In genomic region chr17:81607431-81607830, GRCh38 we compare ENCODE assay signal across 30 cellular contexts. TPM values are rescaled to one million over a fixed set of nuclear protein-coding genes. Genes with fewer than 3 reads are reported as not detected.
DNase-seq lines count a peak whose midpoint lies in the region; ATAC-seq and TF ChIP-seq lines count a peak whose summit lies in the region.
"Had no signal": no experiment of that assay in that cellular context is flagged by ENCODE, and none has a peak within 500 bp of the region (broad histone marks: within the 10 kb centered on the region; RNA-seq: fewer than 3 reads in every experiment).

No MANE protein-coding gene starts in this region.

- no peak overlapping the region for H3K4me3 ChIP-seq in SK-N-SH (ENCODE audit: low read depth in 2 of 2, low read length in 1 of 2)
- no peak overlapping the region for H3K4me3 ChIP-seq in CD8-positive, alpha-beta memory T cell (ENCODE audit: low read length)
- H3K4me3 ChIP-seq in ovary = no peak overlapping the region
- H3K4me3 ChIP-seq: BLaER1, gastroesophageal sphincter, lower lobe of right lung, tibial nerve had no signal

- H3K27me3 ChIP-seq in SK-N-SH (ENCODE audit: insufficient read depth) (no peaks in the 10 kb centered on the region), ovary (no peaks in the 10 kb centered on the region)
- no peaks in the 10 kb centered on the region for H3K27me3 ChIP-seq in CD8-positive, alpha-beta memory T cell (ENCODE audit: insufficient read depth, low read length, poor library complexity, severe bottlenecking)
- H3K27me3 ChIP-seq: BLaER1, gastroesophageal sphincter, tibial nerve had no signal

- no peak for TF ChIP-seq POLR2A in ovary (IDR thresholded peaks at IDR 0.05)

- H3K27ac Mint-ChIP-seq in activated T-helper 2 cell treated with anti-CD3 and anti-CD28 coated beads, Interferon-gamma antibody, Interleukin-2, Interleukin-4, amounts not matched to agents 10 μg/mL and 5 μg/mL and 100 μg/mL, durations not matched to agents 14 hours and 24 hours and 36 hours = peak overlapping the region; percentile 25
- H3K27ac Mint-ChIP-seq in CD8-positive, alpha-beta memory T cell = peak overlapping the region in 1 of 8 donors; percentile 27
- H3K27ac Mint-ChIP-seq: activated naive CD4-positive, alpha-beta T cell treated with anti-CD3 and anti-CD28 coated beads for 36 hours had no signal

- peaks cover 90% of the 10 kb centered on the region for H3K79me2 ChIP-seq in SK-N-SH (ENCODE audit: insufficient read depth)

- no peaks in the 10 kb centered on the region for H3K9me3 Mint-ChIP-seq in activated T-helper 2 cell treated with anti-CD3 and anti-CD28 coated beads, Interferon-gamma antibody, Interleukin-2, Interleukin-4, amounts not matched to agents 10 μg/mL and 5 μg/mL and 100 μg/mL, durations not matched to agents 14 hours and 24 hours and 36 hours
- H3K9me3 Mint-ChIP-seq in CD8-positive, alpha-beta memory T cell = no peaks in the 10 kb centered on the region
- H3K9me3 Mint-ChIP-seq: activated naive CD4-positive, alpha-beta T cell treated with anti-CD3 and anti-CD28 coated beads for 36 hours; brain had no signal

- TF ChIP-seq CTCF in SK-N-SH (IDR thresholded peaks at IDR 0.05) (no peak), ovary (IDR thresholded peaks at IDR 0.05) (no peak)

- no peak overlapping the region for H2AFZ ChIP-seq in SK-N-SH (ENCODE audit: low read depth)

- no peaks in the 10 kb centered on the region for H3K27me3 Mint-ChIP-seq in activated T-helper 2 cell treated with anti-CD3 and anti-CD28 coated beads, Interferon-gamma antibody, Interleukin-2, Interleukin-4, amounts not matched to agents 10 μg/mL and 5 μg/mL and 100 μg/mL, durations not matched to agents 14 hours and 24 hours and 36 hours (ENCODE audit: low read depth)
- H3K27me3 Mint-ChIP-seq in CD8-positive, alpha-beta memory T cell = no peaks in the 10 kb centered on the region
- H3K27me3 Mint-ChIP-seq: brain had no signal

- TF ChIP-seq EP300 in SK-N-SH (IDR thresholded peaks at IDR 0.05; ENCODE audit: borderline replicate concordance in 1 of 2, low read depth in 1 of 2, low read length in 1 of 2) (no peak), ovary (IDR thresholded peaks at IDR 0.05) (no peak)

- peaks cover 11% of the 10 kb centered on the region for H3K4me1 Mint-ChIP-seq in activated T-helper 2 cell treated with anti-CD3 and anti-CD28 coated beads, Interferon-gamma antibody, Interleukin-2, Interleukin-4, amounts not matched to agents 10 μg/mL and 5 μg/mL and 100 μg/mL, durations not matched to agents 14 hours and 24 hours and 36 hours (ENCODE audit: low read depth)
- H3K4me1 Mint-ChIP-seq in CD8-positive, alpha-beta memory T cell = peaks cover 3 to 6% (median 4%) of the 10 kb centered on the region in 3 donors

- DNase-seq in SK-N-SH (no peak), EL (peak; percentile 44), iris pigment epithelial cell (ENCODE audit: low read depth) (peak; percentile 42), ovary (no peak)
- DNase-seq in activated T-helper 2 cell treated with anti-CD3 and anti-CD28 coated beads, Interferon-gamma antibody, Interleukin-2, Interleukin-4, amounts not matched to agents 10 μg/mL and 5 μg/mL and 100 μg/mL, durations not matched to agents 14 hours and 24 hours and 36 hours (ENCODE audit: low spot score) = no peak
- DNase-seq in CD8-positive, alpha-beta memory T cell = no peak
- DNase-seq: activated CD4-positive, alpha-beta T cell treated with anti-CD3 and anti-CD28 coated beads, Interleukin-2, amount 50 U/mL, for 1 hour; activated naive CD4-positive, alpha-beta T cell treated with anti-CD3 and anti-CD28 coated beads for 36 hours; activated T-cell treated with anti-CD3 and anti-CD28 coated beads for 4 hours; effector memory CD4-positive, alpha-beta T cell; kidney; NCI-H1048; NCI-H187 treated with DMSO at 0.1 percent for 48 hours; NCI-H345; OCI-M1; SHP77; stimulated activated CD4-positive, alpha-beta T cell treated with anti-CD3 and anti-CD28 coated beads, Interleukin-4, amount 100 ng/mL, for 1 hour; stimulated activated naive CD4-positive, alpha-beta T cell treated with Interleukin-2 at 50 U/mL for 16 hours had no signal

- intact Hi-C loops in activated T-helper 2 cell treated with anti-CD3 and anti-CD28 coated beads, Interferon-gamma antibody, Interleukin-2, Interleukin-4, amounts not matched to agents 10 μg/mL and 5 μg/mL and 100 μg/mL, durations not matched to agents 14 hours and 24 hours and 36 hours (cut with micrococcal nuclease) = no loop called here
- intact Hi-C loops in ovary (cut with DNase I) = loop anchor here in 1 of 4 donors (10.0 kb wide), 1 partner anchor 353 kb away; no protein-coding TSS in a partner anchor

- no peaks in the 10 kb centered on the region for H3K9me2 ChIP-seq in SK-N-SH

- no peak overlapping the region for H3K4me2 ChIP-seq in SK-N-SH
- H3K4me2 ChIP-seq: BLaER1 had no signal

- H3K36me3 Mint-ChIP-seq in activated T-helper 2 cell treated with anti-CD3 and anti-CD28 coated beads, Interferon-gamma antibody, Interleukin-2, Interleukin-4, amounts not matched to agents 10 μg/mL and 5 μg/mL and 100 μg/mL, durations not matched to agents 14 hours and 24 hours and 36 hours (ENCODE audit: low read depth) = peaks cover 65% of the 10 kb centered on the region
- peaks cover 4 to 73% (median 19%) of the 10 kb centered on the region in 3 donors for H3K36me3 Mint-ChIP-seq in CD8-positive, alpha-beta memory T cell

- TF ChIP-seq RAD21 in SK-N-SH (IDR thresholded peaks at IDR 0.05; ENCODE audit: low read length) = no peak

- H3K9ac ChIP-seq in SK-N-SH = no peak overlapping the region
- H3K9ac ChIP-seq: BLaER1 had no signal

- H3K4me1 ChIP-seq in SK-N-SH (ENCODE audit: control insufficient read depth in 1 of 2, insufficient read depth in 2 of 2, low read depth in 1 of 2, low read length in 1 of 2) (no peaks in the 10 kb centered on the region), ovary (ENCODE audit: insufficient read depth) (no peaks in the 10 kb centered on the region)
- no peaks in the 10 kb centered on the region for H3K4me1 ChIP-seq in CD8-positive, alpha-beta memory T cell (ENCODE audit: insufficient read depth, low read length)
- H3K4me1 ChIP-seq: BLaER1, lower lobe of right lung, tibial nerve had no signal

- H3K9me3 ChIP-seq in SK-N-SH (no peaks in the 10 kb centered on the region), ovary (no peaks in the 10 kb centered on the region)
- H3K9me3 ChIP-seq in CD8-positive, alpha-beta memory T cell (ENCODE audit: low read length) = no peaks in the 10 kb centered on the region
- H3K9me3 ChIP-seq: BLaER1, gastroesophageal sphincter, lower lobe of right lung, tibial nerve had no signal

- POLR2A ChIA-PET in SK-N-SH (lab: Yijun Ruan, JAX) = no interaction called here
- POLR2A ChIA-PET in CD8-positive, alpha-beta memory T cell (lab: Charles Lee) = no interaction called here

- peaks cover 41% of the 10 kb centered on the region for H3F3A ChIP-seq in SK-N-SH (replicated peaks; ENCODE audit: insufficient read depth)

- CTCF ChIA-PET in SK-N-SH (lab: Yijun Ruan, JAX) = interaction anchor here (0.6 to 2.2 kb wide), 7 partner anchors 10 to 355 kb away, joined by 3 to 6 read pairs (median 4); no protein-coding TSS in a partner anchor
- CTCF ChIA-PET in CD8-positive, alpha-beta memory T cell (lab: Charles Lee) = interaction anchor here (1.5 kb wide), 1 partner anchor 317 kb away, joined by 3 read pairs; no protein-coding TSS in a partner anchor

- H3K4me3 Mint-ChIP-seq in activated T-helper 2 cell treated with anti-CD3 and anti-CD28 coated beads, Interferon-gamma antibody, Interleukin-2, Interleukin-4, amounts not matched to agents 10 μg/mL and 5 μg/mL and 100 μg/mL, durations not matched to agents 14 hours and 24 hours and 36 hours (ENCODE audit: low read depth) = no peak overlapping the region
- no peak overlapping the region for H3K4me3 Mint-ChIP-seq in CD8-positive, alpha-beta memory T cell
- H3K4me3 Mint-ChIP-seq: activated naive CD4-positive, alpha-beta T cell treated with anti-CD3 and anti-CD28 coated beads for 36 hours; brain had no signal

- ATAC-seq in SK-N-SH treated with all-trans-retinoic acid at 6 μM for 48 hours (0 out of 3 replicates have a peak, but pooled peaks have one; percentile 22), HG02884 (IDR thresholded peaks at IDR 0.05; ENCODE audit: unreplicated experiment) (no peak)
- ATAC-seq: esophagus mucosa, gastroesophageal sphincter, lower lobe of right lung had no signal

- no peak overlapping the region for H3K27ac ChIP-seq in SK-N-SH (ENCODE audit: low read depth in 2 of 2, low read length in 1 of 2)
- no peak overlapping the region for H3K27ac ChIP-seq in CD8-positive, alpha-beta memory T cell (ENCODE audit: low read depth, low read length)
- H3K27ac ChIP-seq in ovary = no peak overlapping the region
- H3K27ac ChIP-seq: 22Rv1, BLaER1, gastroesophageal sphincter, lower lobe of right lung had no signal

- H4K20me1 ChIP-seq in SK-N-SH (ENCODE audit: insufficient read depth) = peaks cover 47% of the 10 kb centered on the region

- WGBS in SK-N-SH (ENCODE audit: low lambda C conversion rate) = 88% methylated on average over 6 of the region's 6 CpGs
- WGBS in ovary, 3 donors = 63 to 68% (median 64%) methylated on average over 6 of the region's 6 CpGs

- peaks cover 56 to 78% of the 10 kb centered on the region in 2 experiments for H3K36me3 ChIP-seq in SK-N-SH (replicated peaks in 1 of 2; ENCODE audit: control insufficient read depth in 1 of 2, insufficient read depth in 2 of 2, low read length in 1 of 2)
- peaks cover 43% of the 10 kb centered on the region for H3K36me3 ChIP-seq in CD8-positive, alpha-beta memory T cell (ENCODE audit: insufficient read depth, low read length)
- no peaks in the 10 kb centered on the region for H3K36me3 ChIP-seq in ovary

RNA-seq across cellular contexts. Expression of gene NPLOC4, which starts 29.5 kb away (rescaled TPM):
- polyA plus RNA-seq in SK-N-SH (2012; rRNA removed) (88.6 and 105 TPM in 2 replicates), ovary (10 to 100 TPM; 25.4 to 84.8 TPM)
- 51.4 and 71.2 TPM in 2 replicates for polyA plus RNA-seq in SK-N-SH (2012; cell fraction: cytosol; rRNA removed)
- polyA plus RNA-seq in SK-N-SH (2012; cell fraction: nucleus; rRNA removed) = 166 and 168 TPM in 2 replicates
- total RNA-seq in activated T-helper 2 cell treated with anti-CD3 and anti-CD28 coated beads, Interferon-gamma antibody, Interleukin-2, Interleukin-4, amounts not matched to agents 10 μg/mL and 5 μg/mL and 100 μg/mL, durations not matched to agents 14 hours and 24 hours and 36 hours = 128 and 138 TPM in 2 replicates
- total RNA-seq in CD8-positive, alpha-beta memory T cell = 100 to 1,000 TPM; 125 to 126 TPM
- polyA plus RNA-seq in CD8-positive, alpha-beta memory T cell = 63.1 TPM
- 10 to 100 TPM; 24.4 to 76.0 (median 56.3) TPM for total RNA-seq in ovary

RNA-seq across cellular contexts. Expression of gene TSPAN10, which starts 29.6 kb away (rescaled TPM):
- 4.7 and 6.0 TPM in 2 replicates for polyA plus RNA-seq in SK-N-SH (2012; rRNA removed)
- polyA plus RNA-seq in SK-N-SH (2012; cell fraction: cytosol; rRNA removed) = 3.4 and 4.4 TPM in 2 replicates
- polyA plus RNA-seq in SK-N-SH (2012; cell fraction: nucleus; rRNA removed) = 9.8 and 13.7 TPM in 2 replicates
- total RNA-seq in activated T-helper 2 cell treated with anti-CD3 and anti-CD28 coated beads, Interferon-gamma antibody, Interleukin-2, Interleukin-4, amounts not matched to agents 10 μg/mL and 5 μg/mL and 100 μg/mL, durations not matched to agents 14 hours and 24 hours and 36 hours = 0.30 and 0.44 TPM in 2 replicates
- under 1 TPM; 0.31 TPM for total RNA-seq in CD8-positive, alpha-beta memory T cell
- 0.49 TPM for polyA plus RNA-seq in CD8-positive, alpha-beta memory T cell
- 1 to 10 TPM in 4 of 7 donors, under 1 TPM in 3; 0.73 to 3.3 (median 1.2) TPM for total RNA-seq in ovary
- 1 to 10 TPM in 1 of 2 donors, under 1 TPM in 1; 0.68 to 1.5 TPM for polyA plus RNA-seq in ovary

RNA-seq across cellular contexts. Expression of gene PDE6G, which starts 48.9 kb away (rescaled TPM):
- polyA plus RNA-seq in SK-N-SH (2012; rRNA removed) = 4.4 and 5.0 TPM in 2 replicates
- 1.2 and 2.3 TPM in 2 replicates for polyA plus RNA-seq in SK-N-SH (2012; cell fraction: cytosol; rRNA removed)
- 2.0 and 2.5 TPM in 2 replicates for polyA plus RNA-seq in SK-N-SH (2012; cell fraction: nucleus; rRNA removed)
- total RNA-seq in activated T-helper 2 cell treated with anti-CD3 and anti-CD28 coated beads, Interferon-gamma antibody, Interleukin-2, Interleukin-4, amounts not matched to agents 10 μg/mL and 5 μg/mL and 100 μg/mL, durations not matched to agents 14 hours and 24 hours and 36 hours = 11.1 and 15.4 TPM in 2 replicates
- 1 to 10 TPM; 1.9 to 2.2 TPM for total RNA-seq in CD8-positive, alpha-beta memory T cell
- polyA plus RNA-seq in CD8-positive, alpha-beta memory T cell = 1.5 TPM
- under 1 TPM in 1 of 7 donors, not detected in 6; 0.22 TPM for total RNA-seq in ovary
- 1 to 10 TPM in 1 of 2 donors, under 1 TPM in 1; 0.39 to 1.3 TPM for polyA plus RNA-seq in ovary
- total RNA-seq: esophagus mucosa, H4, LHCN-M2, renal cortical epithelial cell, tibial nerve had no signal

RNA-seq across cellular contexts. Expression of gene FAAP100, which starts 55.3 kb away (rescaled TPM):
- polyA plus RNA-seq in SK-N-SH (2012; rRNA removed) (17.1 and 18.9 TPM in 2 replicates), ovary (10 to 100 TPM in 1 of 2 donors, under 1 TPM in 1; 0.77 to 19.7 TPM)
- 6.8 and 12.0 TPM in 2 replicates for polyA plus RNA-seq in SK-N-SH (2012; cell fraction: cytosol; rRNA removed)
- polyA plus RNA-seq in SK-N-SH (2012; cell fraction: nucleus; rRNA removed) = 94.3 and 134 TPM in 2 replicates
- 61.6 and 64.4 TPM in 2 replicates for total RNA-seq in activated T-helper 2 cell treated with anti-CD3 and anti-CD28 coated beads, Interferon-gamma antibody, Interleukin-2, Interleukin-4, amounts not matched to agents 10 μg/mL and 5 μg/mL and 100 μg/mL, durations not matched to agents 14 hours and 24 hours and 36 hours
- total RNA-seq in CD8-positive, alpha-beta memory T cell = 10 to 100 TPM; 52.5 to 55.3 TPM
- 19.2 TPM for polyA plus RNA-seq in CD8-positive, alpha-beta memory T cell
- total RNA-seq in ovary = 10 to 100 TPM; 14.9 to 29.1 (median 25.1) TPM

RNA-seq across cellular contexts. Expression of gene OXLD1, which starts 59.0 kb away (rescaled TPM):
- polyA plus RNA-seq in SK-N-SH (2012; rRNA removed) (103 and 124 TPM in 2 replicates), ovary (10 to 100 TPM in 1 of 2 donors, 1 to 10 TPM in 1; 1.7 to 32.8 TPM)
- polyA plus RNA-seq in SK-N-SH (2012; cell fraction: cytosol; rRNA removed) = 46.3 and 68.1 TPM in 2 replicates
- 278 and 326 TPM in 2 replicates for polyA plus RNA-seq in SK-N-SH (2012; cell fraction: nucleus; rRNA removed)
- total RNA-seq in activated T-helper 2 cell treated with anti-CD3 and anti-CD28 coated beads, Interferon-gamma antibody, Interleukin-2, Interleukin-4, amounts not matched to agents 10 μg/mL and 5 μg/mL and 100 μg/mL, durations not matched to agents 14 hours and 24 hours and 36 hours = 51.3 and 52.7 TPM in 2 replicates
- total RNA-seq in CD8-positive, alpha-beta memory T cell = 10 to 100 TPM; 50.8 to 55.7 TPM
- polyA plus RNA-seq in CD8-positive, alpha-beta memory T cell = 78.9 TPM
- total RNA-seq in ovary = 10 to 100 TPM; 14.5 to 35.7 (median 20.9) TPM

Comparison
In these comparisons a context has a peak if more than half of its experiments do, and no peak if none do; other contexts are left out.
1. DNase-seq: peak in EL (single experiment) and iris pigment epithelial cell (single experiment); none in SK-N-SH (single experiment), activated T-helper 2 cell treated with anti-CD3 and anti-CD28 coated beads, Interferon-gamma antibody, Interleukin-2, Interleukin-4, amounts not matched to agents 10 μg/mL and 5 μg/mL and 100 μg/mL, durations not matched to agents 14 hours and 24 hours and 36 hours (single experiment), CD8-positive, alpha-beta memory T cell (0 of 5) and ovary (0 of 5).